29 cellular contexts compared by ENCODE assay signal in genomic region chr1:91826649-91827048, GRCh38. TPM values are rescaled to one million over a fixed set of nuclear protein-coding genes. Genes with fewer than 3 reads are reported as not detected.
A peak's percentile ranks its signal among the peaks of the same experiment; 100 is the strongest.
DNase-seq lines count a peak whose midpoint lies in the region; ATAC-seq and TF ChIP-seq lines count a peak whose summit lies in the region.
"Had no signal": no experiment of that assay in that cellular context is flagged by ENCODE, and none has a peak within 500 bp of the region (broad histone marks: within the 10 kb centered on the region; RNA-seq: fewer than 3 reads in every experiment).

No MANE protein-coding gene starts in this region.

- TF ChIP-seq CTCF in MCF 10A (IDR thresholded peaks at IDR 0.05; ENCODE audit: unreplicated experiment) (no peak), mammary epithelial cell (conservative IDR thresholded peaks at IDR 0.05 in 1 of 2, IDR thresholded peaks at IDR 0.05 in 1 of 2; ENCODE audit: extremely low read depth in 1 of 2, insufficient read depth in 1 of 2, low read depth in 1 of 2, low read length in 2 of 2) (no peak), right lobe of liver (IDR thresholded peaks at IDR 0.05) (no peak), gastrocnemius medialis (IDR thresholded peaks at IDR 0.05 in 4 of 5, conservative IDR thresholded peaks at IDR 0.05 in 1 of 5) (no peak)
- TF ChIP-seq CTCF in CD8-positive, alpha-beta T cell (IDR thresholded peaks at IDR 0.05), result no peak

- BruUV-seq in MCF 10A (replicated peaks; lab: Mats Ljungman, UMichigan) (no TSS peak), mammary epithelial cell (replicated peaks; lab: Mats Ljungman, UMichigan) (no TSS peak)

- H3K36me3 ChIP-seq in mammary epithelial cell (ENCODE audit: insufficient read depth, low read length), result no peaks in the 10 kb centered on the region
- no peaks in the 10 kb centered on the region for H3K36me3 ChIP-seq in right lobe of liver
- no peaks in the 10 kb centered on the region for H3K36me3 ChIP-seq in gastrocnemius medialis
- no peaks in the 10 kb centered on the region for H3K36me3 ChIP-seq in CD8-positive, alpha-beta T cell (ENCODE audit: insufficient read depth, low read length)
- H3K36me3 ChIP-seq: adrenal gland, brain microvascular endothelial cell, MG63, Peyer's patch, tibial artery had no signal

- DNase-seq in MCF 10A (ENCODE audit: unreplicated experiment), result no peak
- DNase-seq in mammary epithelial cell, result no peak
- no peak for DNase-seq in central memory CD8-positive, alpha-beta T cell (ENCODE audit: low spot score in 2 of 2)
- no peak for DNase-seq in right lobe of liver
- DNase-seq in gastrocnemius medialis, result no peak
- no peak for DNase-seq in HuH-7 (ENCODE audit: low spot score)
- DNase-seq in CD8-positive, alpha-beta T cell, result no peak
- DNase-seq: activated CD4-positive, alpha-beta T cell treated with anti-CD3 and anti-CD28 coated beads, Interleukin-2, amount 50 U/mL, for 4 hours; activated CD8-positive, alpha-beta memory T cell treated with anti-CD3 and anti-CD28 coated beads, Interleukin-2, amount 50 U/mL, for 4 hours; activated naive CD4-positive, alpha-beta T cell treated with anti-CD3 and anti-CD28 coated beads for 36 hours; adrenal gland; brain microvascular endothelial cell; CD4-positive, alpha-beta T cell; effector CD8-positive, alpha-beta T cell; MG63; NCI-H1417; NCI-H2081; NCI-H2227 treated with DMSO at 0.1 percent for 48 hours; NCI-H69; stimulated activated naive CD8-positive, alpha-beta T cell treated with anti-CD3 and anti-CD28 coated beads, Interleukin-15, amount 100 ng/mL, for 72 hours; tibial artery had no signal

- in situ Hi-C loops in mammary epithelial cell (cut with MboI; ENCODE audit: low sequenced_read_pairs in 2 of 2) (loop anchor here in 1 of 2 donors (10.0 kb wide), 1 partner anchor 48 kb away; no protein-coding TSS in a partner anchor), gastrocnemius medialis (cut with MboI; ENCODE audit: low sequenced_read_pairs in 4 of 4) (no loop called here)

- H3K27ac ChIP-seq in mammary epithelial cell (ENCODE audit: insufficient read depth, low read depth, low read length), result no peak overlapping the region
- H3K27ac ChIP-seq in right lobe of liver, result peak overlapping the region; percentile 44 to 57 (median 57)
- H3K27ac ChIP-seq in gastrocnemius medialis, result peak overlapping the region in 3 of 4 donors; percentile 38 to 47 (median 46)
- H3K27ac ChIP-seq in CD8-positive, alpha-beta T cell (ENCODE audit: low read depth, low read length), result no peak overlapping the region
- H3K27ac ChIP-seq: 22Rv1, adrenal gland, brain microvascular endothelial cell, tibial artery had no signal

- H3K79me2 ChIP-seq in mammary epithelial cell (ENCODE audit: insufficient read depth, low read length), result no peaks in the 10 kb centered on the region

- H3K4me2 ChIP-seq in mammary epithelial cell (ENCODE audit: insufficient read depth, low read depth, low read length), result no peak overlapping the region

- POLR2A ChIA-PET in MCF 10A (lab: Yijun Ruan, JAX), result interaction anchor here (0.6 to 1.6 kb wide), 3 partner anchors 10 to 320 kb away, joined by 3 to 4 read pairs (median 3); no protein-coding TSS in a partner anchor
- POLR2A ChIA-PET in CD8-positive, alpha-beta T cell (lab: Charles Lee), result no interaction called here

- H3K9me3 Mint-ChIP-seq in MCF 10A (ENCODE audit: unreplicated experiment), result no peaks in the 10 kb centered on the region
- H3K9me3 Mint-ChIP-seq in central memory CD8-positive, alpha-beta T cell, result no peaks in the 10 kb centered on the region
- no peaks in the 10 kb centered on the region for H3K9me3 Mint-ChIP-seq in CD8-positive, alpha-beta T cell
- H3K9me3 Mint-ChIP-seq: activated naive CD4-positive, alpha-beta T cell treated with anti-CD3 and anti-CD28 coated beads for 36 hours; activated T-helper 1 cell treated with anti-CD3 and anti-CD28 coated beads, Interleukin-12 subunit alpha, Interleukin-12 subunit beta, Interleukin-2, Interleukin-4 antibody, amounts not matched to agents 30 ng/mL and 10 ng/mL and 1 ng/mL, durations not matched to agents 14 hours and 24 hours and 36 hours; CD4-positive, alpha-beta T cell; stimulated activated naive CD8-positive, alpha-beta T cell treated with anti-CD3 and anti-CD28 coated beads, Interleukin-15, amount 100 ng/mL, for 72 hours; T-cell had no signal

- H3K27ac Mint-ChIP-seq in MCF 10A (ENCODE audit: low read depth, unreplicated experiment), result peak overlapping the region; percentile 19
- peak overlapping the region; percentile 32 for H3K27ac Mint-ChIP-seq in central memory CD8-positive, alpha-beta T cell (ENCODE audit: low read depth)
- H3K27ac Mint-ChIP-seq in CD8-positive, alpha-beta T cell, result no peak overlapping the region
- H3K27ac Mint-ChIP-seq: activated naive CD4-positive, alpha-beta T cell treated with anti-CD3 and anti-CD28 coated beads for 36 hours; activated T-helper 1 cell treated with anti-CD3 and anti-CD28 coated beads, Interleukin-12 subunit alpha, Interleukin-12 subunit beta, Interleukin-2, Interleukin-4 antibody, amounts not matched to agents 30 ng/mL and 10 ng/mL and 1 ng/mL, durations not matched to agents 14 hours and 24 hours and 36 hours; CD4-positive, alpha-beta T cell; stimulated activated naive CD8-positive, alpha-beta T cell treated with anti-CD3 and anti-CD28 coated beads, Interleukin-15, amount 100 ng/mL, for 72 hours; T-cell had no signal

- H3K9ac ChIP-seq in mammary epithelial cell (ENCODE audit: insufficient read depth, low read length), result no peak overlapping the region

- CTCF ChIA-PET in MCF 10A (lab: Yijun Ruan, JAX), result no interaction called here
- CTCF ChIA-PET in mammary epithelial cell (lab: Charles Lee; ENCODE audit: low non-redundant PET), result no interaction called here
- CTCF ChIA-PET in CD8-positive, alpha-beta T cell (lab: Charles Lee), result interaction anchor here (0.7 kb wide), 1 partner anchor 490 kb away, joined by 5 read pairs; no protein-coding TSS in a partner anchor

- peaks cover 34% of the 10 kb centered on the region for H3K4me1 Mint-ChIP-seq in MCF 10A (ENCODE audit: insufficient read depth, unreplicated experiment)
- peaks cover 75% of the 10 kb centered on the region for H3K4me1 Mint-ChIP-seq in central memory CD8-positive, alpha-beta T cell
- H3K4me1 Mint-ChIP-seq in CD8-positive, alpha-beta T cell (ENCODE audit: low read depth), result peaks cover 40% of the 10 kb centered on the region

- H4K20me1 ChIP-seq in mammary epithelial cell (ENCODE audit: insufficient read depth, low read length), result no peaks in the 10 kb centered on the region

- H3K27me3 Mint-ChIP-seq in MCF 10A (ENCODE audit: insufficient read depth, unreplicated experiment), result no peaks in the 10 kb centered on the region
- no peaks in the 10 kb centered on the region for H3K27me3 Mint-ChIP-seq in central memory CD8-positive, alpha-beta T cell
- H3K27me3 Mint-ChIP-seq in CD8-positive, alpha-beta T cell (ENCODE audit: low read depth), result no peaks in the 10 kb centered on the region
- H3K27me3 Mint-ChIP-seq: CD4-positive, alpha-beta T cell; stimulated activated naive CD8-positive, alpha-beta T cell treated with anti-CD3 and anti-CD28 coated beads, Interleukin-15, amount 100 ng/mL, for 72 hours; T-cell had no signal

- H3K4me3 ChIP-seq in mammary epithelial cell (replicated peaks in 1 of 3; ENCODE audit: insufficient read depth in 1 of 3, low read depth in 2 of 3, low read length in 3 of 3) (no peak overlapping the region), right lobe of liver (no peak overlapping the region), gastrocnemius medialis (no peak overlapping the region)
- H3K4me3 ChIP-seq in CD8-positive, alpha-beta T cell (ENCODE audit: low read depth, low read length), result no peak overlapping the region
- H3K4me3 ChIP-seq: adrenal gland, K562, MG63, Peyer's patch, skin epidermis, tibial artery had no signal

- no peak for TF ChIP-seq POLR2A in right lobe of liver (IDR thresholded peaks at IDR 0.05)
- no peak for TF ChIP-seq POLR2A in gastrocnemius medialis (IDR thresholded peaks at IDR 0.05)

- H3K4me1 ChIP-seq in mammary epithelial cell (ENCODE audit: insufficient read depth, low read length) (no peaks in the 10 kb centered on the region), right lobe of liver (peaks cover 0 to 35% (median 19%) of the 10 kb centered on the region in 4 donors), gastrocnemius medialis (peaks cover 34 to 38% of the 10 kb centered on the region in 2 donors)
- H3K4me1 ChIP-seq in CD8-positive, alpha-beta T cell (ENCODE audit: insufficient read depth, low read length), result peaks cover 22% of the 10 kb centered on the region

- ATAC-seq in central memory CD8-positive, alpha-beta T cell (replicated peaks; ENCODE audit: extremely low read depth, poor library complexity, severe bottlenecking), result no peak
- ATAC-seq in right lobe of liver (no peak), gastrocnemius medialis (no peak), GM21367 (IDR thresholded peaks at IDR 0.05; ENCODE audit: unreplicated experiment) (no peak)
- no peak for ATAC-seq in CD8-positive, alpha-beta T cell
- ATAC-seq: HCT116; K562; stimulated activated naive CD8-positive, alpha-beta T cell treated with anti-CD3 and anti-CD28 coated beads, Interleukin-15, amount 100 ng/mL, for 72 hours; T-cell had no signal

- intact Hi-C loops in MCF 10A (cut with micrococcal nuclease), result no loop called here
- intact Hi-C loops in mammary epithelial cell (cut with micrococcal nuclease), result no loop called here
- intact Hi-C loops in right lobe of liver (cut with DNase I), result no loop called here
- intact Hi-C loops in gastrocnemius medialis (cut with DNase I; ENCODE audit: low total_unique reads), result no loop called here
- intact Hi-C loops in CD8-positive, alpha-beta T cell (cut with DNase I, micrococcal nuclease), result no loop called here

- H3K4me3 Mint-ChIP-seq in MCF 10A (ENCODE audit: unreplicated experiment), result no peak overlapping the region
- H3K4me3 Mint-ChIP-seq in central memory CD8-positive, alpha-beta T cell, result no peak overlapping the region
- H3K4me3 Mint-ChIP-seq in CD8-positive, alpha-beta T cell, result no peak overlapping the region
- H3K4me3 Mint-ChIP-seq: activated naive CD4-positive, alpha-beta T cell treated with anti-CD3 and anti-CD28 coated beads for 36 hours; activated T-helper 1 cell treated with anti-CD3 and anti-CD28 coated beads, Interleukin-12 subunit alpha, Interleukin-12 subunit beta, Interleukin-2, Interleukin-4 antibody, amounts not matched to agents 30 ng/mL and 10 ng/mL and 1 ng/mL, durations not matched to agents 14 hours and 24 hours and 36 hours; CD4-positive, alpha-beta T cell; stimulated activated naive CD8-positive, alpha-beta T cell treated with anti-CD3 and anti-CD28 coated beads, Interleukin-15, amount 100 ng/mL, for 72 hours; T-cell had no signal

- no peak overlapping the region for H2AFZ ChIP-seq in mammary epithelial cell (ENCODE audit: low read depth, low read length)

- WGBS in mammary epithelial cell (ENCODE audit: low coverage, missing lambda C conversion rate), result 51% methylated on average over 5 of the region's 5 CpGs
- 82% methylated on average over 5 of the region's 5 CpGs for WGBS in right lobe of liver (ENCODE audit: insufficient coverage, low coverage, low lambda C conversion rate, missing lambda C conversion rate)

- dilution Hi-C loops in mammary epithelial cell (cut with HindIII; ENCODE audit: low sequenced_read_pairs), result no loop called here

- H3K27me3 ChIP-seq in mammary epithelial cell (ENCODE audit: insufficient read depth, low read length) (peaks cover 54% of the 10 kb centered on the region), right lobe of liver (no peaks in the 10 kb centered on the region), gastrocnemius medialis (no peaks in the 10 kb centered on the region)
- H3K27me3 ChIP-seq in CD8-positive, alpha-beta T cell (ENCODE audit: insufficient read depth, low read length), result no peaks in the 10 kb centered on the region
- H3K27me3 ChIP-seq: adrenal gland, brain microvascular endothelial cell, MG63, Peyer's patch, tibial artery had no signal

- H3K9me3 ChIP-seq in mammary epithelial cell (replicated peaks; ENCODE audit: insufficient read depth, low read length) (no peaks in the 10 kb centered on the region), right lobe of liver (no peaks in the 10 kb centered on the region), gastrocnemius medialis (no peaks in the 10 kb centered on the region)
- no peaks in the 10 kb centered on the region for H3K9me3 ChIP-seq in CD8-positive, alpha-beta T cell (ENCODE audit: low read length)
- H3K9me3 ChIP-seq: adrenal gland, MG63, Peyer's patch, tibial artery had no signal

- peaks cover 18% of the 10 kb centered on the region for H3K36me3 Mint-ChIP-seq in MCF 10A (ENCODE audit: insufficient read depth, unreplicated experiment)
- peaks cover 5% of the 10 kb centered on the region for H3K36me3 Mint-ChIP-seq in central memory CD8-positive, alpha-beta T cell (ENCODE audit: insufficient read depth)
- no peaks in the 10 kb centered on the region for H3K36me3 Mint-ChIP-seq in CD8-positive, alpha-beta T cell
- H3K36me3 Mint-ChIP-seq: T-cell had no signal

RNA-seq across cellular contexts. Expression of gene TGFBR3, which starts 59.3 kb away (rescaled TPM):
- total RNA-seq in MCF 10A (2022) (7.0 and 12.0 TPM in 2 replicates), mammary epithelial cell (under 1 TPM; 0.61 to 0.67 TPM), right lobe of liver (10 to 100 TPM in 5 of 6 experiments, 1 to 10 TPM in 1; 9.0 to 32.3 (median 18.1) TPM), gastrocnemius medialis (10 to 100 TPM; 37.3 to 61.7 (median 48.4) TPM)
- 0.09 TPM for polyA plus RNA-seq in mammary epithelial cell
- polyA minus RNA-seq in mammary epithelial cell, result 0.05 TPM
- 10 to 100 TPM; 36.7 to 37.9 TPM for total RNA-seq in CD8-positive, alpha-beta T cell

Comparison
In these comparisons a context has a peak if more than half of its experiments do, and no peak if none do; other contexts are left out.
1. H3K27ac ChIP-seq: peak in right lobe of liver (3 of 3) and gastrocnemius medialis (3 of 4); none in mammary epithelial cell (single experiment) and CD8-positive, alpha-beta T cell (single experiment).